ENCODE assay signal across 22 cellular contexts in the genomic region with DNA sequence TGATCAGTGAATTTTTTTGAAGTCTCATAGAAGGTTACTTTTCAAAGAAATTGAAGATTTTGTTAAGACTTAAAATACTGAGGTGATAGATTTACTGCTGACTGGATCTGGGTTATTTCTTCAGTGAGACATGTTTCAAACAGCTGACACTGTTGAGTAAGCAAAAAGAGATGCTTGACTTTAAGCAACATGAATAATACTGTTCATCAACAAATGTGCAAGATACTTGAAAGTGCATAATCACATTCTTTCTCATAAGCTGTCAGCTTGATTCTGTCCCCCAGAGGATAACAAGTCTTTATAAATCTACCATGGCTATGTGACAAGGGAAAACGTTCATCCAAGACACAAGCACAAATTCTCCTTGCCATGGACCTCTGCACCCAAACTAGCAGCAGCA.
"Had no signal": no experiment of that assay in that cellular context is flagged by ENCODE, and none has a peak within 500 bp of the region (broad histone marks: within the 10 kb centered on the region; RNA-seq: fewer than 3 reads in every experiment).

No MANE protein-coding gene starts in this region.

- H3K9me3 ChIP-seq: sigmoid colon, thyroid gland, upper lobe of right lung had no signal

- H3K79me2 ChIP-seq: hepatocyte, parathyroid adenoma had no signal

- H3K4me1 Mint-ChIP-seq: activated naive CD8-positive, alpha-beta T cell treated with anti-CD3 and anti-CD28 coated beads, Interleukin-2, amount 10 ng/mL, durations not matched to agents 7 days and 5 days; immature natural killer cell; nephron progenitor cell; WTC11 had no signal

- H3K36me3 ChIP-seq: cardiac muscle cell, left ventricle myocardium inferior, sigmoid colon, thyroid gland, upper lobe of right lung had no signal

- H3K27me3 Mint-ChIP-seq: activated naive CD8-positive, alpha-beta T cell treated with anti-CD3 and anti-CD28 coated beads, Interleukin-2, amount 10 ng/mL, durations not matched to agents 7 days and 5 days; dendritic cell treated with granulocyte-macrophage colony-stimulating factor and Interleukin-4, amounts not matched to agents 40 ng/mL and 50 ng/mL, for 4 days had no signal

- ATAC-seq: stimulated activated naive CD8-positive, alpha-beta T cell treated with anti-CD3 and anti-CD28 coated beads, Interleukin-15, Interleukin-2, amounts not matched to agents 100 U/mL and 50 U/mL, for 24 hours; upper lobe of right lung; WTC11 had no signal

- H3K4me1 ChIP-seq: left ventricle myocardium inferior, parathyroid adenoma, sigmoid colon, thyroid gland, upper lobe of right lung had no signal

- H3K9ac ChIP-seq: parathyroid adenoma had no signal

- H3K36me3 Mint-ChIP-seq: activated naive CD8-positive, alpha-beta T cell treated with anti-CD3 and anti-CD28 coated beads, Interleukin-2, amount 10 ng/mL, durations not matched to agents 7 days and 5 days; immature natural killer cell; WTC11 had no signal

- H3K27me3 ChIP-seq: cardiac muscle cell, hepatocyte, sigmoid colon, thyroid gland, upper lobe of right lung had no signal

- H2AFZ ChIP-seq: hepatocyte, parathyroid adenoma had no signal

- H3K4me2 ChIP-seq: hepatocyte had no signal

- H3K9me3 Mint-ChIP-seq: nephron progenitor cell, WTC11 had no signal

- DNase-seq: activated naive CD4-positive, alpha-beta T cell treated with Interleukin-2 at 50 U/mL for 16 hours; activated naive CD8-positive, alpha-beta T cell treated with anti-CD3 and anti-CD28 coated beads, Interleukin-2, amount 10 ng/mL, durations not matched to agents 7 days and 5 days; activated T-cell treated with anti-CD3 and anti-CD28 coated beads, Interleukin-2, amount 50 U/mL, for 1 hour; effector CD8-positive, alpha-beta T cell; foreskin melanocyte; glutamatergic neuron; immature natural killer cell; left ventricle myocardium inferior; nephron progenitor cell; nucleus accumbens; sigmoid colon; stimulated activated CD4-positive, alpha-beta T cell treated with anti-CD3 and anti-CD28 coated beads, Interleukin-4, amount 100 ng/mL, for 24 hours; stimulated activated naive CD8-positive, alpha-beta T cell treated with anti-CD3 and anti-CD28 coated beads, Interleukin-15, Interleukin-2, amounts not matched to agents 100 U/mL and 50 U/mL, for 24 hours; substantia nigra; T1000; thyroid gland; upper lobe of right lung had no signal

- H3K27ac ChIP-seq: cardiac muscle cell, hepatocyte, left ventricle myocardium inferior, parathyroid adenoma, sigmoid colon, thyroid gland, upper lobe of right lung had no signal

- H3K4me3 Mint-ChIP-seq: activated naive CD8-positive, alpha-beta T cell treated with anti-CD3 and anti-CD28 coated beads, Interleukin-2, amount 10 ng/mL, durations not matched to agents 7 days and 5 days; dendritic cell treated with granulocyte-macrophage colony-stimulating factor and Interleukin-4, amounts not matched to agents 40 ng/mL and 50 ng/mL, for 4 days; immature natural killer cell; nephron progenitor cell; WTC11 had no signal

- H3K27ac Mint-ChIP-seq: activated naive CD8-positive, alpha-beta T cell treated with anti-CD3 and anti-CD28 coated beads, Interleukin-2, amount 10 ng/mL, durations not matched to agents 7 days and 5 days; dendritic cell treated with granulocyte-macrophage colony-stimulating factor and Interleukin-4, amounts not matched to agents 40 ng/mL and 50 ng/mL, for 4 days; immature natural killer cell; nephron progenitor cell; WTC11 had no signal

- H3K4me3 ChIP-seq: cardiac muscle cell, hepatocyte, left ventricle myocardium inferior, sigmoid colon, thyroid gland, upper lobe of right lung had no signal
